16 cellular contexts compared by ENCODE assay signal in the genomic region with DNA sequence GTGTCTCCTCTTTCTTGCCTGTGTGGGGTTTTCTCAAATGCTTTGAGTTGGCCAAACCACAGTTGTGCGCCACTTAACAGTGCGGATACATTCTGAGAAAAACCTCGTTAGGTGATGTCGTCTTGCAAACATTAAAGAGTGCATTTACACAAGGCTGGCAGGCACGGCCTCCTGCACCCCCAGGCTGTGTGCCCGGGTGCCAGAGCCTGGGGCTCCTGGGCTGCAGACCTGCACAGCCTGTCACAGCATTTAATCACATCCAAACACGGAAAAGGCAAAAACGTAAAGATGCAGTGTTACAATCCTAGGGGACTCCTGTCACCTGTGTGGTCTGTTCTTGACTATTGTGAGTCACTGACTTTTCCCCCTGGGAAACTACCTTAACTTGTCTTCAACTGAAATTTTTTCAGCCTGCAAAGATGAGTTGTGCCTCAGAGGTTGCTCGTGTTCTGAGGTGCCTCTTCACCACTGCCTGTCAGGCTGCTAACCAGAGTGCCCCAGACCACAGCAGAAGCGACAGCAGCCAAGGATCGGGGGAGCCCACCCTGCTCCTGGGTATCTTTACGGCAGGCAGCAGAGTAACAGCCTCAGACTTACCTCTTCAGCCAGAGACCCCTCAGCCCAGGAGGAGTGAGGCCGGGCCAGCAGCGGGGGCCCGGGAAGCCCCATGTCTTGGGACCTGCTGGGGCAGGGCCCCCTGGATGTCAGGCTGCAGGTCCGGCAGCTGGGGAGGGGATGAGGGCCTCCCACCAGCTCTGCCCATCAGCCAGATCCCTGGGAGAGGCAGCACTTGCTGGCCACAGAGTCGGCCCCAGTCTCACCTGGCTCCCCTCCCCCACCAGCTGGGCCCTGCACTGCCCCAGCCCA. TPM values are rescaled to one million over a fixed set of nuclear protein-coding genes. Genes with fewer than 3 reads are reported as not detected.
DNase-seq lines count a peak whose midpoint lies in the region; ATAC-seq and TF ChIP-seq lines count a peak whose summit lies in the region.
"Had no signal": no experiment of that assay in that cellular context is flagged by ENCODE, and none has a peak within 500 bp of the region (broad histone marks: within the 10 kb centered on the region; RNA-seq: fewer than 3 reads in every experiment).

No MANE protein-coding gene starts in this region.

- peak overlapping the region; percentile 48 to 74 (median 72) for H3K4me3 Mint-ChIP-seq in CD4-positive, CD25-positive, alpha-beta regulatory T cell
- H3K4me3 Mint-ChIP-seq in GM23338: peak overlapping the region; percentile 42; the same call in 1 of the 3 replicates
- H3K4me3 Mint-ChIP-seq in effector memory CD8-positive, alpha-beta T cell: peak overlapping the region; percentile 64 to 74

- H3K4me2 ChIP-seq in GM23338: peak overlapping the region; percentile 38; the same call in 1 of the 2 replicates

- H2AFZ ChIP-seq in GM23338: no peak overlapping the region

- H3K27me3 ChIP-seq in CD4-positive, CD25-positive, alpha-beta regulatory T cell (ENCODE audit: control insufficient read depth, insufficient read depth, low read length): no peaks in the 10 kb centered on the region
- peaks cover 31% of the 10 kb centered on the region for H3K27me3 ChIP-seq in GM23338 (ENCODE audit: insufficient read depth)

- H3K27ac Mint-ChIP-seq in CD4-positive, CD25-positive, alpha-beta regulatory T cell: peak overlapping the region in 2 of 3 donors; percentile 86 to 99
- H3K27ac Mint-ChIP-seq in GM23338: no peak overlapping the region
- peak overlapping the region; percentile 81 to 85 for H3K27ac Mint-ChIP-seq in effector memory CD8-positive, alpha-beta T cell
- H3K27ac Mint-ChIP-seq: CD14-positive monocyte had no signal

- H3K36me3 Mint-ChIP-seq in CD4-positive, CD25-positive, alpha-beta regulatory T cell: peaks cover 8% of the 10 kb centered on the region
- peaks cover 16% of the 10 kb centered on the region for H3K36me3 Mint-ChIP-seq in GM23338 (ENCODE audit: low read depth)
- peaks cover 53% of the 10 kb centered on the region for H3K36me3 Mint-ChIP-seq in effector memory CD8-positive, alpha-beta T cell (ENCODE audit: insufficient read depth)

- no peaks in the 10 kb centered on the region for H3K9me2 ChIP-seq in GM23338 (ENCODE audit: insufficient read depth)

- peaks cover 4% of the 10 kb centered on the region for H3K27me3 Mint-ChIP-seq in CD4-positive, CD25-positive, alpha-beta regulatory T cell
- H3K27me3 Mint-ChIP-seq in GM23338 (ENCODE audit: insufficient read depth, low read depth, poor library complexity): peaks cover 32% of the 10 kb centered on the region
- H3K27me3 Mint-ChIP-seq in effector memory CD8-positive, alpha-beta T cell: no peaks in the 10 kb centered on the region

- ATAC-seq in CD4-positive, CD25-positive, alpha-beta regulatory T cell (ENCODE audit: low read depth in 2 of 2): peak; percentile 15 to 52
- ATAC-seq in GM23338: peak; percentile 1; the same call in 2 of the 3 replicates
- peak; percentile 54 for ATAC-seq in effector memory CD8-positive, alpha-beta T cell (replicated peaks)
- ATAC-seq in GM18502 (IDR thresholded peaks at IDR 0.05; ENCODE audit: poor library complexity, unreplicated experiment): no peak

- H3K9me3 Mint-ChIP-seq in CD4-positive, CD25-positive, alpha-beta regulatory T cell: no peaks in the 10 kb centered on the region
- H3K9me3 Mint-ChIP-seq in GM23338: no peaks in the 10 kb centered on the region
- H3K9me3 Mint-ChIP-seq in effector memory CD8-positive, alpha-beta T cell: no peaks in the 10 kb centered on the region

- no peaks in the 10 kb centered on the region for H3K9me3 ChIP-seq in CD4-positive, CD25-positive, alpha-beta regulatory T cell (ENCODE audit: control insufficient read depth in 2 of 2, low read length in 2 of 2)
- H3K9me3 ChIP-seq: left ventricle myocardium inferior had no signal

- peaks cover 10% of the 10 kb centered on the region; the same call in 1 of the 2 replicates for H3F3A ChIP-seq in GM23338 (replicated peaks; ENCODE audit: low read depth)

- H4K20me1 ChIP-seq in GM23338 (replicated peaks; ENCODE audit: insufficient read depth): no peaks in the 10 kb centered on the region

- H3K4me3 ChIP-seq in CD4-positive, CD25-positive, alpha-beta regulatory T cell (ENCODE audit: low read depth, low read length): peak overlapping the region; percentile 1
- no peak overlapping the region for H3K4me3 ChIP-seq in GM23338
- H3K4me3 ChIP-seq: left ventricle myocardium inferior had no signal

- no peak for TF ChIP-seq CTCF in GM23338 (conservative IDR thresholded peaks at IDR 0.05; ENCODE audit: low read depth in 2 of 2)

- peaks cover 0 to 38% (median 16%) of the 10 kb centered on the region in 4 donors for H3K4me1 Mint-ChIP-seq in CD4-positive, CD25-positive, alpha-beta regulatory T cell
- peaks cover 32% of the 10 kb centered on the region for H3K4me1 Mint-ChIP-seq in GM23338
- peaks cover 28 to 34% of the 10 kb centered on the region in 2 donors for H3K4me1 Mint-ChIP-seq in effector memory CD8-positive, alpha-beta T cell (ENCODE audit: low read depth in 2 of 2)

- H3K27ac ChIP-seq in CD4-positive, CD25-positive, alpha-beta regulatory T cell (ENCODE audit: insufficient read depth, low read length, poor library complexity, severe bottlenecking): peak overlapping the region; percentile 54
- H3K27ac ChIP-seq in GM23338 (ENCODE audit: low read depth): no peak overlapping the region
- H3K27ac ChIP-seq: left ventricle myocardium inferior, VCaP had no signal

- H3K4me1 ChIP-seq in CD4-positive, CD25-positive, alpha-beta regulatory T cell (ENCODE audit: control insufficient read depth, insufficient read depth, low read length, poor library complexity, severe bottlenecking): peaks cover 61% of the 10 kb centered on the region
- H3K4me1 ChIP-seq in GM23338 (ENCODE audit: insufficient read depth): peaks cover 29% of the 10 kb centered on the region

- H3K79me2 ChIP-seq in GM23338 (replicated peaks; ENCODE audit: insufficient read depth): no peaks in the 10 kb centered on the region

- H3K36me3 ChIP-seq in CD4-positive, CD25-positive, alpha-beta regulatory T cell (ENCODE audit: control insufficient read depth, insufficient read depth, low read length): peaks cover 24% of the 10 kb centered on the region
- H3K36me3 ChIP-seq in GM23338 (ENCODE audit: insufficient read depth): no peaks in the 10 kb centered on the region

- peak in 1 of 3 donors; percentile 83 for DNase-seq in CD4-positive, CD25-positive, alpha-beta regulatory T cell
- no peak for DNase-seq in GM23338 (ENCODE audit: low spot score)
- peak; percentile 35 to 43 (median 39) for DNase-seq in activated CD8-positive, alpha-beta memory T cell treated with anti-CD3 and anti-CD28 coated beads for 48 hours (ENCODE audit: low read depth in 2 of 3, low spot score in 2 of 3)
- DNase-seq in effector memory CD8-positive, alpha-beta T cell: peak in 2 of 3 experiments; percentile 33 to 36
- DNase-seq in SIG-M5 (lab: John Stamatoyannopoulos, UW): no peak
- DNase-seq in 8988T: no peak
- DNase-seq in SW480 (ENCODE audit: low spot score): no peak
- DNase-seq: GF-D8, head of caudate nucleus, left ventricle myocardium inferior, NCI-H1048, NCI-H510A treated with DMSO at 0.1 percent for 48 hours, nucleus accumbens had no signal

TF ChIP-seq in GM23338, 12 proteins besides CTCF, POLR2A, EP300 and RAD21 (continues in another document):
- no peak for TF ChIP-seq STAT1 (IDR thresholded peaks at IDR 0.05; ENCODE audit: unreplicated experiment)
- TF ChIP-seq NANOG (IDR thresholded peaks at IDR 0.05; ENCODE audit: borderline replicate concordance): no peak

RNA-seq across cellular contexts. Expression of a gene that starts 0.7 kb away (rescaled TPM):
- total RNA-seq in CD4-positive, CD25-positive, alpha-beta regulatory T cell: 6.0 TPM
- 1 to 10 TPM in 1 of 4 donors, under 1 TPM in 2, not detected in 1; 0.89 to 1.4 (median 0.91) TPM for polyA plus RNA-seq in CD4-positive, CD25-positive, alpha-beta regulatory T cell
- total RNA-seq in GM23338 (2014; rRNA removed; shearing (Covaris generic)): 0.73 and 0.85 TPM in 2 replicates
- 0.68 and 0.82 TPM in 2 replicates for polyA plus RNA-seq in GM23338 (2016; fragmentation: Nextera tagmentation; extraction: Ambion mirVana)
- polyA plus RNA-seq: CD14-positive monocyte had no signal

RNA-seq across cellular contexts. Expression of a gene that starts 14.1 kb away (rescaled TPM):
- not detected for total RNA-seq in CD4-positive, CD25-positive, alpha-beta regulatory T cell
- polyA plus RNA-seq in CD4-positive, CD25-positive, alpha-beta regulatory T cell: not detected
- 0.21 TPM in 1 of 2 replicates, not detected in the other for total RNA-seq in GM23338 (2014; rRNA removed; shearing (Covaris generic))
- polyA plus RNA-seq in GM23338 (2016; fragmentation: Nextera tagmentation; extraction: Ambion mirVana): not detected in 2 replicates
- polyA plus RNA-seq: CD14-positive monocyte had no signal

RNA-seq across cellular contexts. Expression of a gene that starts 27.7 kb away (rescaled TPM):
- total RNA-seq in CD4-positive, CD25-positive, alpha-beta regulatory T cell: 24.8 TPM
- polyA plus RNA-seq in CD4-positive, CD25-positive, alpha-beta regulatory T cell: 10 to 100 TPM; 17.7 to 27.1 (median 20.9) TPM
- total RNA-seq in GM23338 (2014; rRNA removed; shearing (Covaris generic)): 15.0 and 21.0 TPM in 2 replicates
- 54.4 and 58.9 TPM in 2 replicates for polyA plus RNA-seq in GM23338 (2016; fragmentation: Nextera tagmentation; extraction: Ambion mirVana)

RNA-seq across cellular contexts. Expression of a gene that starts 44.0 kb away (rescaled TPM):
- total RNA-seq in CD4-positive, CD25-positive, alpha-beta regulatory T cell: 50.7 TPM
- 100 to 1,000 TPM in 2 of 4 donors, 10 to 100 TPM in 2; 79.4 to 105 (median 95.0) TPM for polyA plus RNA-seq in CD4-positive, CD25-positive, alpha-beta regulatory T cell
- total RNA-seq in GM23338 (2014; rRNA removed; shearing (Covaris generic)): 15.0 and 19.7 TPM in 2 replicates
- 12.5 and 13.1 TPM in 2 replicates for polyA plus RNA-seq in GM23338 (2016; fragmentation: Nextera tagmentation; extraction: Ambion mirVana)

RNA-seq across cellular contexts. Expression of a gene that starts 44.6 kb away (rescaled TPM):
- 1.3 TPM for total RNA-seq in CD4-positive, CD25-positive, alpha-beta regulatory T cell
- polyA plus RNA-seq in CD4-positive, CD25-positive, alpha-beta regulatory T cell: 1 to 10 TPM in 1 of 4 donors, under 1 TPM in 3; 0.58 to 1.1 (median 0.59) TPM
- 0.74 and 1.1 TPM in 2 replicates for total RNA-seq in GM23338 (2014; rRNA removed; shearing (Covaris generic))
- polyA plus RNA-seq in GM23338 (2016; fragmentation: Nextera tagmentation; extraction: Ambion mirVana): 0.24 and 0.27 TPM in 2 replicates

Comparison
In these comparisons a context has a peak if more than half of its experiments do, and no peak if none do; other contexts are left out.
1. DNase-seq: peak in activated CD8-positive, alpha-beta memory T cell treated with anti-CD3 and anti-CD28 coated beads for 48 hours (3 of 3) and effector memory CD8-positive, alpha-beta T cell (2 of 3); none in GM23338 (single experiment), SIG-M5 (single experiment), 8988T (single experiment) and SW480 (single experiment).
2. Peak in every context shown above with its lines, with median percentiles within 50 percentile points of each other: H3K4me3 Mint-ChIP-seq.